Comparison of ENCODE assay signal across 35 cellular contexts in the genomic region with DNA sequence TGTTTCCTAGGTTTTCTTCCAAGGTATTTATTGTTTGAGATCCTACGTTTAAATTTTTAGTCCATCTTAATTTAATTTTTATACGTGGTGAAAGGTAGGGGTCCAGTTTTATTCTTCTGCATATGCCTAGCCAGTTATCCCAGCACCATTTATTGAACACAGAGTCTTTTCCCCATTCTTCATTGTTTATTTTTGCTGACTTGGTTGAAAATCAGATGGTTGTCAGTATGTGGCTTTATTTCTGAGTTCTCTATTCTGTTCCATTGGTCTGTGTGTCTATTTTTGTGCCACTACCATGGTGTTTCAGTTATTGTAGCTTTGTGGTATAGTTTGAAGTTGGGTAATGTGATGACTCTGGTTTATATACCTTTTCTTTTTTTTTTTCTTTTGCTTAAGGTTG.
"Had no signal": no experiment of that assay in that cellular context is flagged by ENCODE, and none has a peak within 500 bp of the region (broad histone marks: within the 10 kb centered on the region; RNA-seq: fewer than 3 reads in every experiment).

No MANE protein-coding gene starts in this region.

- H3K27me3 ChIP-seq: MG63 had no signal

- H3K36me3 ChIP-seq: MG63 had no signal

- H3K4me3 ChIP-seq: MG63 had no signal

- DNase-seq: Karpas-422, Kasumi-1, MG63, MM.1S, MV-4-11, NCI-H1048, NCI-H1092, NCI-H1092 treated with DMSO at 0.1 percent for 48 hours, NCI-H1105, NCI-H1105 treated with DMSO at 0.1 percent for 48 hours, NCI-H1417, NCI-H1417 treated with DMSO at 0.1 percent for 48 hours, NCI-H1436, NCI-H1436 treated with DMSO at 0.1 percent for 48 hours, NCI-H146, NCI-H1694, NCI-H1694 treated with DMSO at 0.1 percent for 48 hours, NCI-H187, NCI-H187 treated with DMSO at 0.1 percent for 48 hours, NCI-H1930, NCI-H2029, NCI-H2029 treated with DMSO at 0.1 percent for 48 hours, NCI-H2081, NCI-H2081 treated with DMSO at 0.1 percent for 48 hours, NCI-H2107, NCI-H2171, NCI-H2171 treated with DMSO at 0.1 percent for 48 hours, NCI-H2227 treated with DMSO at 0.1 percent for 48 hours, NCI-H226, NCI-H345, NCI-H446, NCI-H446 treated with DMSO at 0.1 percent for 48 hours, NCI-H510A, NCI-H510A treated with DMSO at 0.1 percent for 48 hours, NCI-H524 had no signal
